ENCODE assay signal across 1 cellular context in the genomic region with DNA sequence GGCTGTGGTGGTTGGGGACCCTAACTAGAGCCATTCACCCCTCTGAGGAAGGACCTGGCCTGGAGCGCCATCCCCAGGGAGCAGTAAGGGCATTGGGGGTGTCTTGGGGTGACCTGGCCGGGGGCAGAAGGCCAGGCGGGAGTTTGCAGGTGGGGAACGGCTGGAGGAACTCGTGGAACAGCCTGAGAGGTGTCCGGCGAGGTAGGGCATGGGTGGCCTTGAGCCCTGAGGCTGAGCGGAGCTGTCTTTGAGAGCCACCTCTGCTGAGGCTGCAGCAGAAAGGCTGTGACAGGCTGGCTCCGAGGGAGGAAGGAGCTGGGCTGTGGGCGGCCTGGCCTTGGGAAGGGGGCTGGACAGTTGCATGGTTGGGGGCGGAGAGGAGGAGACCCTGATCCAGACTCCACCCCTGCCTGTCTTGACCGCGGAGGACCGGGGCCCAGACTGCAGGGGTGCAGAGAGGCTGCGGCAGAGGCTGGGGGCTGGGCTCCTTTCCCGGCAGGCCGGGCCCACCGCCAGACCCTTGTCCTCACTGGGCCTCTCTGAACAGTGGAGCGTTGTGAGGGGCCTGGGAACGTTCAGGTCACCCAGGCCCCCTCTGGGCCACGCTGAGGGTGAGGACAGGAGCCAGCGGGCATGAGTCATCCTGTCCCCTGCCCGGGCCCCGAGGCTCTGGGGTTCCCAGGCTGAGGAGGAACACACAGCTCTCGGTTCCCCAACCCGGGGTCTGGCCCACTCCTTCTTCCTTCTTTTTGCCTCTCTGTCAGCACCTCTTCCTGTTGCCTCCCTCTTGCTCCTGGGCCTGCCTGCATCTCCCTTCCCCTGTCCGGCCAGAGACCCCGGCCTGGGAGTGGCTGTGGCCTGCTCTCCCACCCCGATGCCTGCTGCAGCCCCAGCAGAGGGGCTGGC.
TF ChIP-seq lines count a peak whose summit lies in the region.

No MANE protein-coding gene starts in this region.

TF ChIP-seq in HepG2, 621 proteins besides CTCF, POLR2A, EP300 and RAD21 (continued from another document and continues in another):
- TF ChIP-seq, protein P1, sequence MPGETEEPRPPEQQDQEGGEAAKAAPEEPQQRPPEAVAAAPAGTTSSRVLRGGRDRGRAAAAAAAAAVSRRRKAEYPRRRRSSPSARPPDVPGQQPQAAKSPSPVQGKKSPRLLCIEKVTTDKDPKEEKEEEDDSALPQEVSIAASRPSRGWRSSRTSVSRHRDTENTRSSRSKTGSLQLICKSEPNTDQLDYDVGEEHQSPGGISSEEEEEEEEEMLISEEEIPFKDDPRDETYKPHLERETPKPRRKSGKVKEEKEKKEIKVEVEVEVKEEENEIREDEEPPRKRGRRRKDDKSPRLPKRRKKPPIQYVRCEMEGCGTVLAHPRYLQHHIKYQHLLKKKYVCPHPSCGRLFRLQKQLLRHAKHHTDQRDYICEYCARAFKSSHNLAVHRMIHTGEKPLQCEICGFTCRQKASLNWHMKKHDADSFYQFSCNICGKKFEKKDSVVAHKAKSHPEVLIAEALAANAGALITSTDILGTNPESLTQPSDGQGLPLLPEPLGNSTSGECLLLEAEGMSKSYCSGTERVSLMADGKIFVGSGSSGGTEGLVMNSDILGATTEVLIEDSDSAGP (CRISPR knock-in tag; IDR thresholded peaks at IDR 0.05; ENCODE audit: borderline replicate concordance): peak; percentile 93; the same call in 1 of the 2 replicates
- TF ChIP-seq ZNF841 (CRISPR knock-in tag; IDR thresholded peaks at IDR 0.05; ENCODE audit: borderline replicate concordance) (no peak), MIER3 (CRISPR knock-in tag; IDR thresholded peaks at IDR 0.05; ENCODE audit: borderline replicate concordance) (peak; percentile 57; the same call in 1 of the 2 replicates), ISX (CRISPR knock-in tag; conservative IDR thresholded peaks at IDR 0.05) (no peak), ATF4 (CRISPR knock-in tag; IDR thresholded peaks at IDR 0.05) (peak in 1 of 2 experiments; percentile 8; a peak in 1 of 4 replicates), ZNF766 (CRISPR knock-in tag; IDR thresholded peaks at IDR 0.05; ENCODE audit: borderline replicate concordance) (0 out of 2 replicates have a peak, but pooled peaks have one; percentile 59), ARNT2 (CRISPR knock-in tag; IDR thresholded peaks at IDR 0.05; ENCODE audit: low read depth) (peak; percentile 90; the same call in 1 of the 2 replicates), HES4 (CRISPR knock-in tag; IDR thresholded peaks at IDR 0.05; ENCODE audit: borderline replicate concordance) (no peak), CCAR2 (optimal IDR thresholded peaks at IDR 0.05; ENCODE audit: low read depth, low read length) (peak; percentile 35), ARHGAP35 (CRISPR knock-in tag; IDR thresholded peaks at IDR 0.05; ENCODE audit: borderline replicate concordance) (0 out of 2 replicates have a peak, but pooled peaks have one; percentile 56), SOX5 (CRISPR knock-in tag; IDR thresholded peaks at IDR 0.05; ENCODE audit: borderline replicate concordance) (peak; percentile 76; the same call in 1 of the 2 replicates), ATF2 (CRISPR knock-in tag; IDR thresholded peaks at IDR 0.05) (no peak), TGIF2 (CRISPR knock-in tag; IDR thresholded peaks at IDR 0.05) (peak; percentile 63; the same call in 1 of the 2 replicates), PRDM4 (CRISPR knock-in tag; IDR thresholded peaks at IDR 0.05; ENCODE audit: borderline replicate concordance) (no peak), ZNF790 (CRISPR knock-in tag; IDR thresholded peaks at IDR 0.05; ENCODE audit: borderline replicate concordance) (0 out of 2 replicates have a peak, but pooled peaks have one; percentile 39), NPAS2 (CRISPR knock-in tag; IDR thresholded peaks at IDR 0.05; ENCODE audit: borderline replicate concordance) (no peak), POGZ (CRISPR knock-in tag; IDR thresholded peaks at IDR 0.05) (0 out of 2 replicates have a peak, but pooled peaks have one; percentile 45), ZNF333 (CRISPR knock-in tag; IDR thresholded peaks at IDR 0.05; ENCODE audit: borderline replicate concordance) (no peak; the same call in 1 of the 2 replicates), TOE1 (CRISPR knock-in tag; IDR thresholded peaks at IDR 0.05) (no peak), HNF4G (IDR thresholded peaks at IDR 0.05; ENCODE audit: borderline replicate concordance, low read depth, low read length) (peak; percentile 44; the same call in 1 of the 2 replicates), HNF4G (CRISPR knock-in tag; IDR thresholded peaks at IDR 0.05; ENCODE audit: borderline replicate concordance, low read depth) (peak; percentile 71; the same call in 1 of the 2 replicates), ZNF572 (CRISPR knock-in tag; IDR thresholded peaks at IDR 0.05) (no peak), DPF2 (CRISPR knock-in tag; IDR thresholded peaks at IDR 0.05; ENCODE audit: borderline replicate concordance, low read depth) (peak; percentile 66; the same call in 1 of the 2 replicates), ZNF761 (CRISPR knock-in tag; conservative IDR thresholded peaks at IDR 0.05) (no peak), RELA (CRISPR knock-in tag; IDR thresholded peaks at IDR 0.05) (0 out of 2 replicates have a peak, but pooled peaks have one; percentile 40), MZF1 (CRISPR knock-in tag; IDR thresholded peaks at IDR 0.05; ENCODE audit: borderline replicate concordance) (no peak)
- TF ChIP-seq, protein P2, sequence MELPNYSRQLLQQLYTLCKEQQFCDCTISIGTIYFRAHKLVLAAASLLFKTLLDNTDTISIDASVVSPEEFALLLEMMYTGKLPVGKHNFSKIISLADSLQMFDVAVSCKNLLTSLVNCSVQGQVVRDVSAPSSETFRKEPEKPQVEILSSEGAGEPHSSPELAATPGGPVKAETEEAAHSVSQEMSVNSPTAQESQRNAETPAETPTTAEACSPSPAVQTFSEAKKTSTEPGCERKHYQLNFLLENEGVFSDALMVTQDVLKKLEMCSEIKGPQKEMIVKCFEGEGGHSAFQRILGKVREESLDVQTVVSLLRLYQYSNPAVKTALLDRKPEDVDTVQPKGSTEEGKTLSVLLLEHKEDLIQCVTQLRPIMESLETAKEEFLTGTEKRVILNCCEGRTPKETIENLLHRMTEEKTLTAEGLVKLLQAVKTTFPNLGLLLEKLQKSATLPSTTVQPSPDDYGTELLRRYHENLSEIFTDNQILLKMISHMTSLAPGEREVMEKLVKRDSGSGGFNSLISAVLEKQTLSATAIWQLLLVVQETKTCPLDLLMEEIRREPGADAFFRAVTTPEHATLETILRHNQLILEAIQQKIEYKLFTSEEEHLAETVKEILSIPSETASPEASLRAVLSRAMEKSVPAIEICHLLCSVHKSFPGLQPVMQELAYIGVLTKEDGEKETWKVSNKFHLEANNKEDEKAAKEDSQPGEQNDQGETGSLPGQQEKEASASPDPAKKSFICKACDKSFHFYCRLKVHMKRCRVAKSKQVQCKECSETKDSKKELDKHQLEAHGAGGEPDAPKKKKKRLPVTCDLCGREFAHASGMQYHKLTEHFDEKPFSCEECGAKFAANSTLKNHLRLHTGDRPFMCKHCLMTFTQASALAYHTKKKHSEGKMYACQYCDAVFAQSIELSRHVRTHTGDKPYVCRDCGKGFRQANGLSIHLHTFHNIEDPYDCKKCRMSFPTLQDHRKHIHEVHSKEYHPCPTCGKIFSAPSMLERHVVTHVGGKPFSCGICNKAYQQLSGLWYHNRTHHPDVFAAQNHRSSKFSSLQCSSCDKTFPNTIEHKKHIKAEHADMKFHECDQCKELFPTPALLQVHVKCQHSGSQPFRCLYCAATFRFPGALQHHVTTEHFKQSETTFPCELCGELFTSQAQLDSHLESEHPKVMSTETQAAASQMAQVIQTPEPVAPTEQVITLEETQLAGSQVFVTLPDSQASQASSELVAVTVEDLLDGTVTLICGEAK (IDR thresholded peaks at IDR 0.05): no peak
- TF ChIP-seq, protein P2 (CRISPR knock-in tag; IDR thresholded peaks at IDR 0.05): peak; percentile 33; the same call in 1 of the 2 replicates
- TF ChIP-seq, protein P3, sequence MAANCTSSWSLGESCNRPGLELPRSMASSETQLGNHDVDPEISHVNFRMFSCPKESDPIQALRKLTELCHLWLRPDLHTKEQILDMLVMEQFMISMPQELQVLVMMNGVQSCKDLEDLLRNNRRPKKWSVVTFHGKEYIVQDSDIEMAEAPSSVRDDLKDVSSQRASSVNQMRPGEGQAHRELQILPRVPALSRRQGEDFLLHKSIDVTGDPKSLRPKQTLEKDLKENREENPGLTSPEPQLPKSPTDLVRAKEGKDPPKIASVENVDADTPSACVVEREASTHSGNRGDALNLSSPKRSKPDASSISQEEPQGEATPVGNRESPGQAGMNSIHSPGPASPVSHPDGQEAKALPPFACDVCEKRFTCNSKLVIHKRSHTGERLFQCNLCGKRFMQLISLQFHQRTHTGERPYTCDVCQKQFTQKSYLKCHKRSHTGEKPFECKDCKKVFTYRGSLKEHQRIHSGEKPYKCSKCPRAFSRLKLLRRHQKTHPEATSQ (CRISPR knock-in tag; IDR thresholded peaks at IDR 0.05; ENCODE audit: borderline replicate concordance): peak; percentile 15; the same call in 1 of the 2 replicates
- TF ChIP-seq, protein P4, sequence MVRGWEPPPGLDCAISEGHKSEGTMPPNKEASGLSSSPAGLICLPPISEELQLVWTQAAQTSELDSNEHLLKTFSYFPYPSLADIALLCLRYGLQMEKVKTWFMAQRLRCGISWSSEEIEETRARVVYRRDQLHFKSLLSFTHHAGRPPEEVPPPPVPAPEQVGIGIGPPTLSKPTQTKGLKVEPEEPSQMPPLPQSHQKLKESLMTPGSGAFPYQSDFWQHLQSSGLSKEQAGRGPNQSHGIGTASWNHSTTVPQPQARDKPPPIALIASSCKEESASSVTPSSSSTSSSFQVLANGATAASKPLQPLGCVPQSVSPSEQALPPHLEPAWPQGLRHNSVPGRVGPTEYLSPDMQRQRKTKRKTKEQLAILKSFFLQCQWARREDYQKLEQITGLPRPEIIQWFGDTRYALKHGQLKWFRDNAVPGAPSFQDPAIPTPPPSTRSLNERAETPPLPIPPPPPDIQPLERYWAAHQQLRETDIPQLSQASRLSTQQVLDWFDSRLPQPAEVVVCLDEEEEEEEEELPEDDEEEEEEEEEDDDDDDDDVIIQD (CRISPR knock-in tag; IDR thresholded peaks at IDR 0.05; ENCODE audit: low read depth): peak; percentile 36; the same call in 1 of the 2 replicates
